In genomic region chr9:72476617-72477375, GRCh38 we compare ENCODE assay signal across 8 cellular contexts. TPM values are rescaled to one million over a fixed set of nuclear protein-coding genes. Genes with fewer than 3 reads are reported as not detected.
DNase-seq lines count a peak whose midpoint lies in the region; ATAC-seq and TF ChIP-seq lines count a peak whose summit lies in the region.

No MANE protein-coding gene starts in this region.

- 14% methylated on average over 2 of the region's 2 CpGs for WGBS in SK-N-SH (ENCODE audit: low lambda C conversion rate)

- TF ChIP-seq EP300 in SK-N-SH (IDR thresholded peaks at IDR 0.05; ENCODE audit: borderline replicate concordance in 1 of 2, low read depth in 1 of 2, low read length in 1 of 2): peak in 1 of 2 experiments; percentile 45; a peak in 1 of 4 replicates

- H3K9me2 ChIP-seq in SK-N-SH (no peaks in the 10 kb centered on the region), MM.1S (replicated peaks; ENCODE audit: insufficient read depth, low read length) (no peaks in the 10 kb centered on the region)

- TF ChIP-seq CTCF in SK-N-SH (IDR thresholded peaks at IDR 0.05) (no peak), choroid plexus epithelial cell (conservative IDR thresholded peaks at IDR 0.05; ENCODE audit: low read depth, low read length) (no peak), MM.1S (IDR thresholded peaks at IDR 0.05; ENCODE audit: low read length) (no peak)

- no peaks in the 10 kb centered on the region for H3K9me3 ChIP-seq in SK-N-SH
- H3K9me3 ChIP-seq in MM.1S (replicated peaks; ENCODE audit: insufficient read depth, low read length): no peaks in the 10 kb centered on the region

- H3K4me1 ChIP-seq in SK-N-SH (ENCODE audit: control insufficient read depth in 1 of 2, insufficient read depth in 2 of 2, low read depth in 1 of 2, low read length in 1 of 2) (peaks cover 0 to 20% of the 10 kb centered on the region in 2 experiments), MM.1S (ENCODE audit: low read length) (peaks cover 10% of the 10 kb centered on the region)

- H2AFZ ChIP-seq in SK-N-SH (ENCODE audit: low read depth) (no peak overlapping the region), MM.1S (ENCODE audit: low read length) (no peak overlapping the region)

- H3K4me3 ChIP-seq in SK-N-SH (ENCODE audit: low read depth in 2 of 2, low read length in 1 of 2) (no peak overlapping the region), choroid plexus epithelial cell (ENCODE audit: low read depth, low read length) (no peak overlapping the region), MM.1S (ENCODE audit: low read length) (no peak overlapping the region)

- TF ChIP-seq RAD21 in SK-N-SH (IDR thresholded peaks at IDR 0.05; ENCODE audit: low read length): no peak

- H3K36me3 ChIP-seq in SK-N-SH (replicated peaks in 1 of 2; ENCODE audit: control insufficient read depth in 1 of 2, insufficient read depth in 2 of 2, low read length in 1 of 2) (no peaks in the 10 kb centered on the region), MM.1S (replicated peaks; ENCODE audit: insufficient read depth, low read length) (no peaks in the 10 kb centered on the region)

- H4K20me1 ChIP-seq in SK-N-SH (ENCODE audit: insufficient read depth) (no peaks in the 10 kb centered on the region), MM.1S (ENCODE audit: insufficient read depth, low read length) (no peaks in the 10 kb centered on the region)

- H3K27ac ChIP-seq in SK-N-SH (ENCODE audit: low read depth in 2 of 2, low read length in 1 of 2) (peak overlapping the region; percentile 70 to 75), MM.1S (ENCODE audit: low read length) (no peak overlapping the region)

- H3F3A ChIP-seq in SK-N-SH (replicated peaks; ENCODE audit: insufficient read depth) (peaks cover 27% of the 10 kb centered on the region), MM.1S (ENCODE audit: insufficient read depth, low read length) (no peaks in the 10 kb centered on the region; the same call in 1 of the 2 replicates)

- intact Hi-C loops in sciatic nerve (cut with DNase I): no loop called here

- CTCF ChIA-PET in SK-N-SH (lab: Yijun Ruan, JAX): no interaction called here

- POLR2A ChIA-PET in SK-N-SH (lab: Yijun Ruan, JAX): no interaction called here

- H3K27me3 ChIP-seq in SK-N-SH (ENCODE audit: insufficient read depth) (no peaks in the 10 kb centered on the region), MM.1S (replicated peaks; ENCODE audit: insufficient read depth, low read length) (no peaks in the 10 kb centered on the region)

- DNase-seq in SK-N-SH (no peak), choroid plexus epithelial cell (ENCODE audit: low read depth) (peak; percentile 60), MM.1S (no peak), sciatic nerve (ENCODE audit: low spot score) (no peak), COLO668 (lab: John Stamatoyannopoulos, UW; ENCODE audit: unreplicated experiment) (no peak)
- DNase-seq in stimulated activated CD4-positive, alpha-beta T cell treated with anti-CD3 and anti-CD28 coated beads, Interleukin-1b, Interleukin-23, amount 100 ng/mL, for 1 hour (ENCODE audit: low read depth in 2 of 2): peak; percentile 6 to 10

- H3K79me2 ChIP-seq in SK-N-SH (ENCODE audit: insufficient read depth): no peaks in the 10 kb centered on the region
- no peaks in the 10 kb centered on the region for H3K79me2 ChIP-seq in MM.1S (ENCODE audit: low read length)

- H3K9ac ChIP-seq in SK-N-SH: no peak overlapping the region
- H3K9ac ChIP-seq in MM.1S (ENCODE audit: low read length): no peak overlapping the region

- H3K4me2 ChIP-seq in SK-N-SH (no peak overlapping the region), MM.1S (ENCODE audit: low read depth, low read length) (no peak overlapping the region)

- peak; percentile 42 for ATAC-seq in GM18868 (IDR thresholded peaks at IDR 0.05; ENCODE audit: unreplicated experiment)
- ATAC-seq in sciatic nerve: no peak
- ATAC-seq in GM18511 (IDR thresholded peaks at IDR 0.05; ENCODE audit: unreplicated experiment): no peak

TF ChIP-seq in SK-N-SH, 30 proteins besides CTCF, POLR2A, EP300 and RAD21:
- TF ChIP-seq FOSL2 (IDR thresholded peaks at IDR 0.05; ENCODE audit: borderline replicate concordance, low read depth) (peak; percentile 78), PBX3 (IDR thresholded peaks at IDR 0.05) (no peak), TCF12 (IDR thresholded peaks at IDR 0.05) (peak; percentile 58), JUND (IDR thresholded peaks at IDR 0.05) (peak; percentile 67), RCOR1 (IDR thresholded peaks at IDR 0.05; ENCODE audit: low read length) (no peak)

RNA-seq across cellular contexts. Expression of gene TMC1, which starts 44.6 kb away (rescaled TPM):
- 0.10 TPM in 1 of 2 replicates, not detected in the other for polyA plus RNA-seq in SK-N-SH (2012; rRNA removed)
- polyA plus RNA-seq in SK-N-SH (2012; cell fraction: cytosol; rRNA removed): 0.06 and 0.10 TPM in 2 replicates
- 0.07 and 0.20 TPM in 2 replicates for polyA plus RNA-seq in SK-N-SH (2012; cell fraction: nucleus; rRNA removed)
- 0.36 TPM for total RNA-seq in sciatic nerve

Comparison
In these comparisons a context has a peak if more than half of its experiments do, and no peak if none do; other contexts are left out.
1. DNase-seq: peak in choroid plexus epithelial cell (single experiment) and stimulated activated CD4-positive, alpha-beta T cell treated with anti-CD3 and anti-CD28 coated beads, Interleukin-1b, Interleukin-23, amount 100 ng/mL, for 1 hour (2 of 2); none in SK-N-SH (single experiment), MM.1S (single experiment), sciatic nerve (single experiment) and COLO668 (single experiment).